34 cellular contexts compared by ENCODE assay signal in the genomic region with DNA sequence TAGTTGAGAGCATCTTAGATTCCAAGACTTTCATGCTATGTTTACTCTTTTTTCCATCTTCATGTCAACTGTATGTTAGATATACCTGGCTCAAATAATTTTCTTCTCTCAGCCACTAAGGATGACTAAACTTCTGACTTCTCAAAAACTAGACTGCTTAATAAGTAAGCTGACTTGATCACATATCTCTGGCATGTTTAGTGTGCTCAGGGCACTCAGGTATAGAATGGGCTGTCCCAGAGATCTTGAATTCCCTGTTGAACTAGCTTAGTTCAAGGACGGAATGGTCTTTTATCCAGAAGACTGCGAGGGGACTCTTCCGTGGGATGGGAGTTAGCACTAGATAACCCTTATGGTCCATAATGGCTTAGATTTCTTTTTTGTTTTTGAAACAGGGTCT.
"Had no signal": no experiment of that assay in that cellular context is flagged by ENCODE, and none has a peak within 500 bp of the region (broad histone marks: within the 10 kb centered on the region; RNA-seq: fewer than 3 reads in every experiment).

No MANE protein-coding gene starts in this region.

- H3K4me3 Mint-ChIP-seq: activated CD4-positive, alpha-beta memory T cell treated with anti-CD3 and anti-CD28 coated beads for 36 hours; activated CD4-positive, alpha-beta T cell treated with anti-CD3 and anti-CD28 coated beads for 36 hours; activated CD4-positive, alpha-beta T cell treated with anti-CD3 and anti-CD28 coated beads, Interleukin-2, amount 10 ng/mL, durations not matched to agents 24 days and 14 days; activated CD8-positive, alpha-beta memory T cell treated with anti-CD3 and anti-CD28 coated beads, Interleukin-2, amount 10 ng/mL, durations not matched to agents 7 days and 5 days; activated CD8-positive, alpha-beta T cell treated with anti-CD3 and anti-CD28 coated beads, Interleukin-2, amount 10 ng/mL, durations not matched to agents 7 days and 5 days; activated naive CD4-positive, alpha-beta T cell treated with anti-CD3 and anti-CD28 coated beads for 36 hours; activated naive CD4-positive, alpha-beta T cell treated with anti-CD3 and anti-CD28 coated beads, Interleukin-2, amount 50 U/mL, for 24 hours; activated naive CD8-positive, alpha-beta T cell treated with anti-CD3 and anti-CD28 coated beads for 36 hours; activated naive CD8-positive, alpha-beta T cell treated with anti-CD3 and anti-CD28 coated beads, Interleukin-2, amount 50 U/mL, for 24 hours; activated T-helper 1 cell treated with anti-CD3 and anti-CD28 coated beads, Interleukin-12 subunit alpha, Interleukin-12 subunit beta, Interleukin-2, Interleukin-4 antibody, amounts not matched to agents 30 ng/mL and 10 ng/mL and 1 ng/mL, durations not matched to agents 14 hours and 24 hours and 36 hours; T-helper 1 cell treated with Interleukin-12 subunit alpha and Interleukin-12 subunit beta and Interleukin-4 antibody, amounts not matched to agents 30 μg/mL and 1 μg/mL, for 36 hours had no signal

- H3K27me3 ChIP-seq: adrenal gland, body of pancreas, esophagus squamous epithelium, gastroesophageal sphincter, heart right ventricle had no signal

- ATAC-seq: activated CD4-positive, alpha-beta T cell treated with anti-CD3 and anti-CD28 coated beads for 36 hours; activated CD8-positive, alpha-beta memory T cell treated with anti-CD3 and anti-CD28 coated beads, Interleukin-2, amount 10 ng/mL, durations not matched to agents 7 days and 5 days; activated CD8-positive, alpha-beta T cell treated with anti-CD3 and anti-CD28 coated beads, Interleukin-2, amount 10 ng/mL, durations not matched to agents 7 days and 5 days; activated naive CD8-positive, alpha-beta T cell treated with anti-CD3 and anti-CD28 coated beads, Interleukin-2, amount 50 U/mL, for 24 hours; body of pancreas; gastroesophageal sphincter; heart right ventricle had no signal

- H3K27ac ChIP-seq: adrenal gland, body of pancreas, epithelial cell of prostate, esophagus squamous epithelium, gastroesophageal sphincter, heart right ventricle had no signal

- H3K4me1 ChIP-seq: adrenal gland, body of pancreas, esophagus squamous epithelium, gastroesophageal sphincter, heart right ventricle had no signal

- FAIRE-seq: colon, endometrium, endothelial cell of umbilical vein had no signal

- H3K27me3 Mint-ChIP-seq: activated CD4-positive, alpha-beta memory T cell treated with anti-CD3 and anti-CD28 coated beads for 36 hours; activated CD4-positive, alpha-beta T cell treated with anti-CD3 and anti-CD28 coated beads for 36 hours; activated CD4-positive, alpha-beta T cell treated with anti-CD3 and anti-CD28 coated beads, Interleukin-2, amount 10 ng/mL, durations not matched to agents 24 days and 14 days; activated CD8-positive, alpha-beta memory T cell treated with anti-CD3 and anti-CD28 coated beads, Interleukin-2, amount 10 ng/mL, durations not matched to agents 7 days and 5 days; activated naive CD4-positive, alpha-beta T cell treated with anti-CD3 and anti-CD28 coated beads, Interleukin-2, amount 50 U/mL, for 24 hours; activated naive CD8-positive, alpha-beta T cell treated with anti-CD3 and anti-CD28 coated beads for 36 hours; activated naive CD8-positive, alpha-beta T cell treated with anti-CD3 and anti-CD28 coated beads, Interleukin-2, amount 50 U/mL, for 24 hours had no signal

- H3K27ac Mint-ChIP-seq: activated CD4-positive, alpha-beta memory T cell treated with anti-CD3 and anti-CD28 coated beads for 36 hours; activated CD4-positive, alpha-beta T cell treated with anti-CD3 and anti-CD28 coated beads for 36 hours; activated CD4-positive, alpha-beta T cell treated with anti-CD3 and anti-CD28 coated beads, Interleukin-2, amount 10 ng/mL, durations not matched to agents 24 days and 14 days; activated CD8-positive, alpha-beta memory T cell treated with anti-CD3 and anti-CD28 coated beads, Interleukin-2, amount 10 ng/mL, durations not matched to agents 7 days and 5 days; activated CD8-positive, alpha-beta T cell treated with anti-CD3 and anti-CD28 coated beads, Interleukin-2, amount 10 ng/mL, durations not matched to agents 7 days and 5 days; activated naive CD4-positive, alpha-beta T cell treated with anti-CD3 and anti-CD28 coated beads for 36 hours; activated naive CD4-positive, alpha-beta T cell treated with anti-CD3 and anti-CD28 coated beads, Interleukin-2, amount 50 U/mL, for 24 hours; activated naive CD8-positive, alpha-beta T cell treated with anti-CD3 and anti-CD28 coated beads for 36 hours; activated naive CD8-positive, alpha-beta T cell treated with anti-CD3 and anti-CD28 coated beads, Interleukin-2, amount 50 U/mL, for 24 hours; activated T-helper 1 cell treated with anti-CD3 and anti-CD28 coated beads, Interleukin-12 subunit alpha, Interleukin-12 subunit beta, Interleukin-2, Interleukin-4 antibody, amounts not matched to agents 30 ng/mL and 10 ng/mL and 1 ng/mL, durations not matched to agents 14 hours and 24 hours and 36 hours; activated T-helper 2 cell treated with anti-CD3 and anti-CD28 coated beads, Interferon-gamma antibody, Interleukin-2, Interleukin-4, amounts not matched to agents 10 μg/mL and 5 μg/mL and 100 μg/mL, durations not matched to agents 14 hours and 24 hours and 36 hours; T-helper 1 cell treated with Interleukin-12 subunit alpha and Interleukin-12 subunit beta and Interleukin-4 antibody, amounts not matched to agents 30 μg/mL and 1 μg/mL, for 36 hours had no signal

- DNase-seq: activated CD4-positive, alpha-beta memory T cell treated with anti-CD3 and anti-CD28 coated beads for 36 hours; activated CD4-positive, alpha-beta T cell treated with anti-CD3 and anti-CD28 coated beads for 36 hours; activated CD4-positive, alpha-beta T cell treated with anti-CD3 and anti-CD28 coated beads, Interleukin-2, amount 10 ng/mL, durations not matched to agents 24 days and 14 days; activated CD4-positive, CD25-positive, alpha-beta regulatory T cell; activated CD4-positive, CD25-positive, alpha-beta regulatory T cell treated with anti-CD3 and anti-CD28 coated beads, Interleukin-2, amount 50 U/mL, for 72 hours; activated CD8-positive, alpha-beta memory T cell treated with anti-CD3 and anti-CD28 coated beads, Interleukin-2, amount 10 ng/mL, durations not matched to agents 7 days and 5 days; activated CD8-positive, alpha-beta memory T cell treated with anti-CD3 and anti-CD28 coated beads, Interleukin-2, amount 50 U/mL, for 4 hours; activated CD8-positive, alpha-beta T cell treated with anti-CD3 and anti-CD28 coated beads, Interleukin-2, amount 10 ng/mL, durations not matched to agents 7 days and 5 days; activated effector memory CD4-positive, alpha-beta T cell treated with anti-CD3 and anti-CD28 coated beads, Interleukin-2, amount 50 U/mL, for 16 hours; activated naive CD4-positive, alpha-beta T cell treated with anti-CD3 and anti-CD28 coated beads for 36 hours; activated naive CD8-positive, alpha-beta T cell treated with anti-CD3 and anti-CD28 coated beads for 36 hours; activated naive CD8-positive, alpha-beta T cell treated with anti-CD3 and anti-CD28 coated beads, Interleukin-2, amount 50 U/mL, for 24 hours; activated T-cell treated with anti-CD3 and anti-CD28 coated beads, Interleukin-2, amount 50 U/mL, for 1 hour; activated T-cell treated with anti-CD3 and anti-CD28 coated beads, Interleukin-2, amount 50 U/mL, for 48 hours; adrenal gland; amygdala; aorta; body of pancreas; caudate nucleus; cortex of kidney; effector CD8-positive, alpha-beta T cell; esophagus squamous epithelium; foreskin melanocyte; heart right ventricle; T-helper 9 cell had no signal

- H3K4me1 Mint-ChIP-seq: activated CD4-positive, alpha-beta T cell treated with anti-CD3 and anti-CD28 coated beads for 36 hours had no signal

- H3K4me3 ChIP-seq: adrenal gland, body of pancreas, esophagus squamous epithelium, gastroesophageal sphincter, heart right ventricle had no signal

- H3K9me3 ChIP-seq: adrenal gland, body of pancreas, esophagus squamous epithelium, gastroesophageal sphincter, heart right ventricle had no signal

- H3K9me3 Mint-ChIP-seq: activated CD4-positive, alpha-beta memory T cell treated with anti-CD3 and anti-CD28 coated beads for 36 hours; activated CD4-positive, alpha-beta T cell treated with anti-CD3 and anti-CD28 coated beads, Interleukin-2, amount 10 ng/mL, durations not matched to agents 24 days and 14 days; activated naive CD4-positive, alpha-beta T cell treated with anti-CD3 and anti-CD28 coated beads for 36 hours; activated naive CD4-positive, alpha-beta T cell treated with anti-CD3 and anti-CD28 coated beads, Interleukin-2, amount 50 U/mL, for 24 hours; activated naive CD8-positive, alpha-beta T cell treated with anti-CD3 and anti-CD28 coated beads for 36 hours; activated naive CD8-positive, alpha-beta T cell treated with anti-CD3 and anti-CD28 coated beads, Interleukin-2, amount 50 U/mL, for 24 hours; activated T-helper 1 cell treated with anti-CD3 and anti-CD28 coated beads, Interleukin-12 subunit alpha, Interleukin-12 subunit beta, Interleukin-2, Interleukin-4 antibody, amounts not matched to agents 30 ng/mL and 10 ng/mL and 1 ng/mL, durations not matched to agents 14 hours and 24 hours and 36 hours; activated T-helper 2 cell treated with anti-CD3 and anti-CD28 coated beads, Interferon-gamma antibody, Interleukin-2, Interleukin-4, amounts not matched to agents 10 μg/mL and 5 μg/mL and 100 μg/mL, durations not matched to agents 14 hours and 24 hours and 36 hours; T-helper 1 cell treated with Interleukin-12 subunit alpha and Interleukin-12 subunit beta and Interleukin-4 antibody, amounts not matched to agents 30 μg/mL and 1 μg/mL, for 36 hours had no signal
